In genomic region chr5:141040763-141041426, GRCh38 we compare ENCODE assay signal across 8 cellular contexts. TPM values are rescaled to one million over a fixed set of nuclear protein-coding genes. Genes with fewer than 3 reads are reported as not detected.
DNase-seq lines count a peak whose midpoint lies in the region; ATAC-seq and TF ChIP-seq lines count a peak whose summit lies in the region.

No MANE protein-coding gene starts in this region.

- no TSS peak for BruUV-seq in OCI-LY7 (replicated peaks; lab: Mats Ljungman, UMichigan)

- no peak overlapping the region for H3K27ac ChIP-seq in OCI-LY7 (ENCODE audit: low read depth, low read length, poor library complexity, severe bottlenecking)

- no peaks in the 10 kb centered on the region for H3K9me3 ChIP-seq in OCI-LY7 (ENCODE audit: low read length)

- H4K20me1 ChIP-seq in OCI-LY7 (ENCODE audit: insufficient read depth, low read length), result no peaks in the 10 kb centered on the region

- no peaks in the 10 kb centered on the region for H3K79me2 ChIP-seq in OCI-LY7 (ENCODE audit: insufficient read depth, low read depth, low read length)

- intact Hi-C loops in OCI-LY7 (cut with micrococcal nuclease; ENCODE audit: unreplicated experiment), result loop anchor here (1.0 kb wide), 1 partner anchor 200 kb away; the partner anchor contains the start of gene PCDHA8

- H3K9me2 ChIP-seq in OCI-LY7 (ENCODE audit: insufficient read depth, low read length), result no peaks in the 10 kb centered on the region

- CTCF ChIA-PET in OCI-LY7 (lab: Charles Lee; ENCODE audit: unreplicated experiment), result no interaction called here

- POLR2A ChIA-PET in OCI-LY7 (lab: Charles Lee), result no interaction called here

- H3K36me3 ChIP-seq in OCI-LY7 (ENCODE audit: insufficient read depth, low read length), result no peaks in the 10 kb centered on the region

- peak; percentile 49 for DNase-seq in 8988T
- DNase-seq in Jurkat, Clone E6-1 (ENCODE audit: low read depth, low spot score), result peak; percentile 79
- DNase-seq in OCI-LY7 (ENCODE audit: low spot score), result peak; percentile 87
- peak; percentile 82 to 83 for DNase-seq in activated T-cell treated with anti-CD3 and anti-CD28 coated beads, Interleukin-2, amount 50 U/mL, for 48 hours
- peak; percentile 7 for DNase-seq in fibroblast of peridontal ligament (ENCODE audit: extremely low read depth)
- DNase-seq in myocyte (ENCODE audit: low read depth), result peak; percentile 72
- peak; percentile 5 to 57 (median 38) for DNase-seq in stimulated activated naive CD4-positive, alpha-beta T cell (lab: John Stamatoyannopoulos, UW)

- peak; percentile 88 for TF ChIP-seq CTCF in OCI-LY7 (conservative IDR thresholded peaks at IDR 0.05; ENCODE audit: low read length)

- no peaks in the 10 kb centered on the region for H3K4me1 ChIP-seq in OCI-LY7 (ENCODE audit: insufficient read depth, low read length, poor library complexity, severe bottlenecking)

- H3K4me3 ChIP-seq in Jurkat, Clone E6-1 (ENCODE audit: low read length), result no peak overlapping the region
- no peak overlapping the region for H3K4me3 ChIP-seq in OCI-LY7 (ENCODE audit: low read depth, low read length, poor library complexity, severe bottlenecking)

- H2AFZ ChIP-seq in OCI-LY7 (ENCODE audit: low read length), result no peak overlapping the region

- peak; percentile 57 for ATAC-seq in GM18861 (IDR thresholded peaks at IDR 0.05; ENCODE audit: unreplicated experiment)

- no peak overlapping the region for H3K4me2 ChIP-seq in OCI-LY7 (ENCODE audit: low read length)

RNA-seq across cellular contexts. Expression of gene PCDHB1, which starts 10.3 kb away (rescaled TPM):
- not detected for polyA plus RNA-seq in Jurkat, Clone E6-1 (2012; ENCODE audit: insufficient read depth, insufficient read length)
- total RNA-seq in OCI-LY7 (2014; rRNA removed; shearing (Covaris generic)), result not detected in 2 replicates
- total RNA-seq in OCI-LY7 (2022) (not detected in 2 replicates), myocyte (not detected in 2 replicates)
- not detected for polyA plus RNA-seq in myocyte (2012)

RNA-seq across cellular contexts. Expression of gene PCDHB2, which starts 53.5 kb away (rescaled TPM):
- not detected for polyA plus RNA-seq in Jurkat, Clone E6-1 (2012; ENCODE audit: insufficient read depth, insufficient read length)
- total RNA-seq in OCI-LY7 (2014; rRNA removed; shearing (Covaris generic)), result not detected in 2 replicates
- not detected in 2 replicates for total RNA-seq in OCI-LY7 (2022)
- 20.3 and 21.5 TPM in 2 replicates for total RNA-seq in myocyte
- 21.2 TPM for polyA plus RNA-seq in myocyte (2012)

RNA-seq across cellular contexts. Expression of gene PCDHB3, which starts 59.4 kb away (rescaled TPM):
- polyA plus RNA-seq in Jurkat, Clone E6-1 (2012; ENCODE audit: insufficient read depth, insufficient read length), result not detected
- total RNA-seq in OCI-LY7 (2014; rRNA removed; shearing (Covaris generic)), result not detected in 2 replicates
- total RNA-seq in OCI-LY7 (2022) (not detected in 2 replicates), myocyte (4.2 and 4.7 TPM in 2 replicates)
- 3.9 TPM for polyA plus RNA-seq in myocyte (2012)

Comparison
In these comparisons a context has a peak if more than half of its experiments do, and no peak if none do; other contexts are left out.
1. DNase-seq: peak in every context shown above with its lines; median percentile 87 in OCI-LY7; 82 in activated T-cell treated with anti-CD3 and anti-CD28 coated beads, Interleukin-2, amount 50 U/mL, for 48 hours; 79 in Jurkat, Clone E6-1; 72 in myocyte; 49 in 8988T; 38 in stimulated activated naive CD4-positive, alpha-beta T cell; 7 in fibroblast of peridontal ligament.
2. RNA of gene PCDHB2, which starts 53.5 kb away (total RNA-seq): 20.3 to 21.5 TPM in myocyte; not detected in OCI-LY7; every median in the first group is over 10 times any median in the second.